ENCODE assay signal across 7 cellular contexts in the genomic region with DNA sequence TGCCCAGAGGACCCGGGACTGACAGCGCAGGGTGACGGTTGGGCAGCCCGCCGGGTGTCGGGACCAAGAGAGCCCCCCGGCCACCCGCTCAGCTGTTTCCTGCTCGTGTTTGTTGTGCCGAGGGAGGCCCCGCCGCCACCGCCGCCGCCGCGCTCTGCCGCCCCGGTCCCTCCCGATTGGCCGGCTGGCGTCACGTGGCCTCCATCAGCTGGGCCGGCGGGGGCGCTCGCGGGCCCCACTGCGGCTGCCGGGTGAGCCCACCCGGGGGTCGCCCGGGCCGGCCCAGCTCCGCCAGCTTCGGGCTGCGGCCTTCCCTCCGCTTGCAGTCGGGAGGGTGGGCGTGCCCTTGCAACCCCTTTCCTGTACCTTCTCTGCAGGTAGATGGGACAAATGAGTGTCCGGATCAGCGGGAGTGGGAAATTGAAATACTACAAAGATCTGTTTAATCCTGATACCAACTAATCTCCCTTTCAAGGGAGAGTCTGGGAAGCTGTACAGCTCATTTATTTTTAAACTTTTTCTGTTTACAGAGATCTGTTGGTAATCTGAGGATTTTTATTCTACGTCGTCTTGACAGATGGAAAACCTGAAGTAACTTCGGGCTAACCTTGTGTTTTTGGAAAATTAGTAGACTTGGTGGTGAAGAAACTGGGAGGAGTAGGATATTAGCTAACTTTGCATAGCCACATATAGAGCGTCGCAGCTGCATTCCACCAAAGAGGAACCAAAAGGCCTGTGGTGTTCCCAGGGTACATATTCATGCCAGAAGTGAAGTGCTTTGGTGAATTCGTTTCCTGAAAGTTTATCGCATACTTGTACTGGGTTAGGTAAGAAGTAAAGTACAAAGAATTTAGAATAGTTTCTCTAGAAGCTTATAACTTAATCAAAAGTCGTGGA. TPM values are rescaled to one million over a fixed set of nuclear protein-coding genes. Genes with fewer than 3 reads are reported as not detected.
DNase-seq lines count a peak whose midpoint lies in the region; ATAC-seq and TF ChIP-seq lines count a peak whose summit lies in the region.

No MANE protein-coding gene starts in this region.

- peak overlapping the region; percentile 100 for H3K27ac ChIP-seq in lung (ENCODE audit: low read depth in 1 of 2, low read length in 1 of 2)

- peak overlapping the region; percentile 72 for H3K4me3 Mint-ChIP-seq in activated CD4-positive, alpha-beta memory T cell treated with anti-CD3 and anti-CD28 coated beads, Interleukin-2, amount 10 ng/mL, durations not matched to agents 7 days and 5 days

- POLR2A ChIA-PET in activated CD4-positive, alpha-beta memory T cell treated with anti-CD3 and anti-CD28 coated beads, Interleukin-2, amount 10 ng/mL, durations not matched to agents 7 days and 5 days (lab: Charles Lee), result interaction anchor here (0.8 to 7.0 kb wide), 13 partner anchors 9 to 299 kb away, joined by 3 to 53 read pairs (median 5); a partner anchor contains a TSS

- ATAC-seq in HG02973 (IDR thresholded peaks at IDR 0.05; ENCODE audit: unreplicated experiment) (peak; percentile 20), lung (ENCODE audit: insufficient read depth, low FRiP score) (peak; percentile 35)

- CTCF ChIA-PET in activated CD4-positive, alpha-beta memory T cell treated with anti-CD3 and anti-CD28 coated beads, Interleukin-2, amount 10 ng/mL, durations not matched to agents 7 days and 5 days (lab: Charles Lee), result interaction anchor here (0.8 to 7.0 kb wide), 14 partner anchors 8 to 833 kb away, joined by 3 to 80 read pairs (median 5); no protein-coding TSS in a partner anchor

- no peaks in the 10 kb centered on the region for H3K27me3 Mint-ChIP-seq in activated CD4-positive, alpha-beta memory T cell treated with anti-CD3 and anti-CD28 coated beads, Interleukin-2, amount 10 ng/mL, durations not matched to agents 7 days and 5 days

- H3K36me3 ChIP-seq in lung (ENCODE audit: control insufficient read depth in 2 of 2, insufficient read depth in 2 of 2, low read length in 2 of 2), result peaks cover 0 to 4% of the 10 kb centered on the region in 2 donors

- DNase-seq in GM13977 (ENCODE audit: low spot score), result peak; percentile 92
- peak; percentile 53 for DNase-seq in NCI-H460 (ENCODE audit: extremely low read depth, low read depth)
- peak; percentile 82 for DNase-seq in activated CD4-positive, alpha-beta memory T cell treated with anti-CD3 and anti-CD28 coated beads, Interleukin-2, amount 10 ng/mL, durations not matched to agents 7 days and 5 days
- DNase-seq in ecto neural progenitor cell (ENCODE audit: low spot score), result peak; percentile 91
- DNase-seq in lung (ENCODE audit: low spot score), result peak; percentile 82
- peak; percentile 61 to 62 (median 61) for DNase-seq in stimulated activated CD4-positive, alpha-beta T cell treated with anti-CD3 and anti-CD28 coated beads, TNF-alpha, amount 100 ng/mL, for 4 hours (ENCODE audit: low read depth in 3 of 3)

- in situ Hi-C loops in GM13977 (cut with MboI; ENCODE audit: low pct_unique_long_range_greater_than_20kb, low sequenced_read_pairs, unreplicated experiment), result no loop called here

- peak overlapping the region; percentile 78 for H3K27ac Mint-ChIP-seq in activated CD4-positive, alpha-beta memory T cell treated with anti-CD3 and anti-CD28 coated beads, Interleukin-2, amount 10 ng/mL, durations not matched to agents 7 days and 5 days

- H3K4me3 ChIP-seq in lung, result peak overlapping the region; percentile 98

- WGBS in lung, 2 donors, result 3 to 4% methylated on average over 47 to 50 of the region's 50 CpGs

- H3K9me3 ChIP-seq in lung (ENCODE audit: control insufficient read depth in 2 of 2, insufficient read depth in 1 of 2, low read length in 1 of 2), result no peaks in the 10 kb centered on the region

- peaks cover 2 to 19% of the 10 kb centered on the region in 2 donors for H3K4me1 ChIP-seq in lung (ENCODE audit: control insufficient read depth in 2 of 2, insufficient read depth in 2 of 2, low read length in 2 of 2)

- H3K27me3 ChIP-seq in lung (ENCODE audit: control insufficient read depth, insufficient read depth), result no peaks in the 10 kb centered on the region

- TF ChIP-seq CTCF in GM13977 (IDR thresholded peaks at IDR 0.05; ENCODE audit: extremely low read depth, insufficient read depth, missing control alignments) (peak; percentile 59), lung (IDR thresholded peaks at IDR 0.05; ENCODE audit: control extremely low read depth, extremely low read depth) (peak; percentile 16)

- no peaks in the 10 kb centered on the region for H3K9me3 Mint-ChIP-seq in activated CD4-positive, alpha-beta memory T cell treated with anti-CD3 and anti-CD28 coated beads, Interleukin-2, amount 10 ng/mL, durations not matched to agents 7 days and 5 days

- H3K36me3 Mint-ChIP-seq in activated CD4-positive, alpha-beta memory T cell treated with anti-CD3 and anti-CD28 coated beads, Interleukin-2, amount 10 ng/mL, durations not matched to agents 7 days and 5 days (ENCODE audit: low read depth), result peaks cover 25% of the 10 kb centered on the region

- H3K4me1 Mint-ChIP-seq in activated CD4-positive, alpha-beta memory T cell treated with anti-CD3 and anti-CD28 coated beads, Interleukin-2, amount 10 ng/mL, durations not matched to agents 7 days and 5 days, result peaks cover 40% of the 10 kb centered on the region

RNA-seq across cellular contexts. Expression of a gene that starts 1.2 kb away (rescaled TPM):
- 45.5 and 50.2 TPM in 2 replicates for total RNA-seq in NCI-H460 (2014; rRNA removed; shearing (Covaris generic))
- 7.5 and 10.5 TPM in 2 replicates for polyA plus RNA-seq in NCI-H460 (2014; cell fraction: nucleus; rRNA removed)
- total RNA-seq in activated CD4-positive, alpha-beta memory T cell treated with anti-CD3 and anti-CD28 coated beads, Interleukin-2, amount 10 ng/mL, durations not matched to agents 7 days and 5 days, result 10 to 100 TPM; 51.2 to 52.9 TPM
- total RNA-seq in lung, result 100 to 1,000 TPM in 1 of 2 donors, 10 to 100 TPM in 1; 73.0 to 154 TPM
- polyA plus RNA-seq in lung, result 10 to 100 TPM; 57.2 to 57.7 TPM

Comparison
In these comparisons a context has a peak if more than half of its experiments do, and no peak if none do; other contexts are left out.
1. Peak in every context shown above with its lines: DNase-seq, ATAC-seq, H3K4me3 ChIP-seq and H3K27ac ChIP-seq.